Comparison of ENCODE assay signal across 8 cellular contexts in genomic region chr2:26178746-26179436, GRCh38. TPM values are rescaled to one million over a fixed set of nuclear protein-coding genes. Genes with fewer than 3 reads are reported as not detected.
DNase-seq lines count a peak whose midpoint lies in the region; ATAC-seq and TF ChIP-seq lines count a peak whose summit lies in the region.

No MANE protein-coding gene starts in this region.

- no peaks in the 10 kb centered on the region; the same call in 1 of the 2 replicates for H3K9me3 ChIP-seq in AG04450 (ENCODE audit: control insufficient read depth, insufficient read depth, low read length)
- H3K9me3 ChIP-seq in right atrium auricular region: no peaks in the 10 kb centered on the region

- H3K27me3 ChIP-seq in AG04450 (ENCODE audit: control insufficient read depth, insufficient read depth, low read length) (peaks cover 20% of the 10 kb centered on the region), right atrium auricular region (peaks cover 3 to 6% of the 10 kb centered on the region in 2 donors)

- H3K4me3 Mint-ChIP-seq in activated CD4-positive, alpha-beta memory T cell treated with anti-CD3 and anti-CD28 coated beads for 36 hours: no peak overlapping the region

- DNase-seq in AG04450 (ENCODE audit: low read depth, low spot score) (no peak), GM13977 (ENCODE audit: low spot score) (peak; percentile 59), right atrium auricular region (ENCODE audit: low spot score) (no peak), retina (peak; percentile 75), SHP77 treated with DMSO at 0.1 percent for 48 hours (lab: John Stamatoyannopoulos, UW) (no peak)
- DNase-seq in activated naive CD4-positive, alpha-beta T cell treated with anti-CD3 and anti-CD28 coated beads, Interleukin-2, amount 50 U/mL, for 72 hours (ENCODE audit: low spot score in 2 of 2): no peak
- no peak for DNase-seq in activated CD4-positive, alpha-beta memory T cell treated with anti-CD3 and anti-CD28 coated beads for 36 hours

- TF ChIP-seq CTCF in AG04450 (IDR thresholded peaks at IDR 0.05; ENCODE audit: low read depth, low read length): no peak
- no peak for TF ChIP-seq CTCF in GM13977 (IDR thresholded peaks at IDR 0.05; ENCODE audit: extremely low read depth, insufficient read depth, missing control alignments)
- TF ChIP-seq CTCF in right atrium auricular region (IDR thresholded peaks at IDR 0.05): peak in 1 of 2 donors; percentile 13

- H3K27ac Mint-ChIP-seq in activated naive CD4-positive, alpha-beta T cell treated with anti-CD3 and anti-CD28 coated beads, Interleukin-2, amount 50 U/mL, for 72 hours: no peak overlapping the region
- H3K27ac Mint-ChIP-seq in activated CD4-positive, alpha-beta memory T cell treated with anti-CD3 and anti-CD28 coated beads for 36 hours: no peak overlapping the region

- peak overlapping the region; percentile 55 for H3K4me3 ChIP-seq in AG04450 (ENCODE audit: low read depth, low read length)
- peak overlapping the region; percentile 39 to 58 for H3K4me3 ChIP-seq in right atrium auricular region

- ATAC-seq in activated naive CD4-positive, alpha-beta T cell treated with anti-CD3 and anti-CD28 coated beads, Interleukin-2, amount 50 U/mL, for 72 hours: peak; percentile 47 to 56
- ATAC-seq in GM21515 (IDR thresholded peaks at IDR 0.05; ENCODE audit: unreplicated experiment): no peak

- CTCF ChIA-PET in AG04450 (lab: Charles Lee): interaction anchor here (0.9 kb wide), 1 partner anchor 228 kb away, joined by 5 read pairs; no protein-coding TSS in a partner anchor
- CTCF ChIA-PET in activated CD4-positive, alpha-beta memory T cell treated with anti-CD3 and anti-CD28 coated beads for 36 hours (lab: Charles Lee): no interaction called here

- in situ Hi-C loops in GM13977 (cut with MboI; ENCODE audit: low pct_unique_long_range_greater_than_20kb, low sequenced_read_pairs, unreplicated experiment): no loop called here

- no peaks in the 10 kb centered on the region for H3K9me3 Mint-ChIP-seq in activated naive CD4-positive, alpha-beta T cell treated with anti-CD3 and anti-CD28 coated beads, Interleukin-2, amount 50 U/mL, for 72 hours
- no peaks in the 10 kb centered on the region for H3K9me3 Mint-ChIP-seq in activated CD4-positive, alpha-beta memory T cell treated with anti-CD3 and anti-CD28 coated beads for 36 hours

- intact Hi-C loops in activated CD4-positive, alpha-beta memory T cell treated with anti-CD3 and anti-CD28 coated beads for 36 hours (cut with micrococcal nuclease): no loop called here

- H3K27ac ChIP-seq in AG04450 (ENCODE audit: low read depth, low read length) (no peak overlapping the region), right atrium auricular region (no peak overlapping the region)

- H3K36me3 ChIP-seq in right atrium auricular region: no peaks in the 10 kb centered on the region

- no peaks in the 10 kb centered on the region for H3K36me3 Mint-ChIP-seq in activated naive CD4-positive, alpha-beta T cell treated with anti-CD3 and anti-CD28 coated beads, Interleukin-2, amount 50 U/mL, for 72 hours
- no peaks in the 10 kb centered on the region for H3K36me3 Mint-ChIP-seq in activated CD4-positive, alpha-beta memory T cell treated with anti-CD3 and anti-CD28 coated beads for 36 hours

- POLR2A ChIA-PET in AG04450 (lab: Yijun Ruan, JAX): interaction anchor here (0.6 kb wide), 1 partner anchor 178 kb away, joined by 5 read pairs; no protein-coding TSS in a partner anchor
- POLR2A ChIA-PET in activated CD4-positive, alpha-beta memory T cell treated with anti-CD3 and anti-CD28 coated beads for 36 hours (lab: Charles Lee): interaction anchor here (0.6 kb wide), 1 partner anchor 163 kb away, joined by 3 read pairs; no protein-coding TSS in a partner anchor

- H3K4me1 ChIP-seq in right atrium auricular region: peaks cover 0 to 19% of the 10 kb centered on the region in 2 donors

- peaks cover 11% of the 10 kb centered on the region for H3K4me1 Mint-ChIP-seq in activated CD4-positive, alpha-beta memory T cell treated with anti-CD3 and anti-CD28 coated beads for 36 hours (ENCODE audit: low read depth)

- H3K27me3 Mint-ChIP-seq in activated CD4-positive, alpha-beta memory T cell treated with anti-CD3 and anti-CD28 coated beads for 36 hours: peaks cover 32% of the 10 kb centered on the region

RNA-seq across cellular contexts. Expression of gene GAREM2, which starts 6.0 kb away (rescaled TPM):
- polyA plus RNA-seq in AG04450 (2011; rRNA removed): 2.8 and 3.1 TPM in 2 replicates
- polyA minus RNA-seq in AG04450 (2011; rRNA and poly(A)+ RNA removed): 2.2 and 3.5 TPM in 2 replicates
- total RNA-seq in activated naive CD4-positive, alpha-beta T cell treated with anti-CD3 and anti-CD28 coated beads, Interleukin-2, amount 50 U/mL, for 72 hours: 10 to 100 TPM in 1 of 2 donors, under 1 TPM in 1; 0.96 to 10.4 TPM
- 10 to 100 TPM in 1 of 2 donors, 1 to 10 TPM in 1; 3.0 to 48.4 TPM for total RNA-seq in right atrium auricular region
- 1 to 10 TPM; 1.4 to 2.8 TPM for total RNA-seq in activated CD4-positive, alpha-beta memory T cell treated with anti-CD3 and anti-CD28 coated beads for 36 hours

Comparison
In these comparisons a context has a peak if more than half of its experiments do, and no peak if none do; other contexts are left out.
1. DNase-seq: peak in GM13977 (single experiment) and retina (single experiment); none in AG04450 (single experiment), activated naive CD4-positive, alpha-beta T cell treated with anti-CD3 and anti-CD28 coated beads, Interleukin-2, amount 50 U/mL, for 72 hours (0 of 2), right atrium auricular region (single experiment), activated CD4-positive, alpha-beta memory T cell treated with anti-CD3 and anti-CD28 coated beads for 36 hours (single experiment) and SHP77 treated with DMSO at 0.1 percent for 48 hours (single experiment).